In the genomic region with DNA sequence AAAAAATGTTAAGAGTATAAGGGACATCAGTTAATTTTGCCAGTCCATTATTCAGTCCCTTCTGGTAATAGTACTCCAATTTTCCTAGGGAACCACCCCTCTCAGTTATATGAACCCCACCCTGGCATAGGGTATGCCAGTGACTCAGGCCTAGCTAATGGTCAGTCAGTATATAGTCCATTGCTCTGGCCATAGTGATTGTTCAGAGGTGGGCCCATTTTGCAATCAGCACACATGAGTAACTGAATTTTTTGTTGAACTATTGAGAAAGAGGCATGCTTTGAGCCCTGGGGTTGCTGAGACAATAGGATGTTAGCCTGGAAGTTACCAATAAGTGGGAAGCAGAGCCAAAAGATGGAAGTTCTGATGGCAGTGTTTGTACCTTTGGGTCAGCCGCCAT, we compare ENCODE assay signal across 3 cellular contexts.
TF ChIP-seq lines count a peak whose summit lies in the region.

No MANE protein-coding gene starts in this region.

TF ChIP-seq in IMR-90, 13 proteins besides CTCF, POLR2A, EP300 and RAD21:
- TF ChIP-seq FOS (IDR thresholded peaks at IDR 0.05; ENCODE audit: low read depth, low read length): peak; percentile 25; the same call in 1 of the 2 replicates
- no peak for TF ChIP-seq SMC3 (IDR thresholded peaks at IDR 0.05; ENCODE audit: low read depth, low read length)
- no peak for TF ChIP-seq MXI1 (IDR thresholded peaks at IDR 0.05; ENCODE audit: borderline replicate concordance, low read depth, low read length)
- TF ChIP-seq RCOR1 (IDR thresholded peaks at IDR 0.05; ENCODE audit: insufficient replicate concordance, low read length): no peak
- TF ChIP-seq NFE2L2 (IDR thresholded peaks at IDR 0.05; ENCODE audit: low read depth, low read length): no peak
- no peak for TF ChIP-seq MAZ (IDR thresholded peaks at IDR 0.05; ENCODE audit: borderline replicate concordance, low read depth, low read length)
- TF ChIP-seq, protein P1, sequence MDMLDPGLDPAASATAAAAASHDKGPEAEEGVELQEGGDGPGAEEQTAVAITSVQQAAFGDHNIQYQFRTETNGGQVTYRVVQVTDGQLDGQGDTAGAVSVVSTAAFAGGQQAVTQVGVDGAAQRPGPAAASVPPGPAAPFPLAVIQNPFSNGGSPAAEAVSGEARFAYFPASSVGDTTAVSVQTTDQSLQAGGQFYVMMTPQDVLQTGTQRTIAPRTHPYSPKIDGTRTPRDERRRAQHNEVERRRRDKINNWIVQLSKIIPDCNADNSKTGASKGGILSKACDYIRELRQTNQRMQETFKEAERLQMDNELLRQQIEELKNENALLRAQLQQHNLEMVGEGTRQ (IDR thresholded peaks at IDR 0.05; ENCODE audit: low read depth, low read length): no peak
- peak; percentile 26; the same call in 1 of the 2 replicates for TF ChIP-seq BHLHE40 (IDR thresholded peaks at IDR 0.05; ENCODE audit: low read depth, low read length)
- TF ChIP-seq, protein P2, sequence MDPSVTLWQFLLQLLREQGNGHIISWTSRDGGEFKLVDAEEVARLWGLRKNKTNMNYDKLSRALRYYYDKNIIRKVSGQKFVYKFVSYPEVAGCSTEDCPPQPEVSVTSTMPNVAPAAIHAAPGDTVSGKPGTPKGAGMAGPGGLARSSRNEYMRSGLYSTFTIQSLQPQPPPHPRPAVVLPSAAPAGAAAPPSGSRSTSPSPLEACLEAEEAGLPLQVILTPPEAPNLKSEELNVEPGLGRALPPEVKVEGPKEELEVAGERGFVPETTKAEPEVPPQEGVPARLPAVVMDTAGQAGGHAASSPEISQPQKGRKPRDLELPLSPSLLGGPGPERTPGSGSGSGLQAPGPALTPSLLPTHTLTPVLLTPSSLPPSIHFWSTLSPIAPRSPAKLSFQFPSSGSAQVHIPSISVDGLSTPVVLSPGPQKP (IDR thresholded peaks at IDR 0.05; ENCODE audit: borderline replicate concordance, low read depth, low read length): no peak
- no peak for TF ChIP-seq CHD1 (IDR thresholded peaks at IDR 0.05; ENCODE audit: low read depth, low read length)
- peak; percentile 96 for TF ChIP-seq CEBPB (IDR thresholded peaks at IDR 0.05; ENCODE audit: low read depth, low read length)
- TF ChIP-seq RFX5 (IDR thresholded peaks at IDR 0.05; ENCODE audit: low read depth, low read length): no peak

TF ChIP-seq in GM12878, 131 proteins besides CTCF, POLR2A, EP300 and RAD21:
- TF ChIP-seq, protein P3, sequence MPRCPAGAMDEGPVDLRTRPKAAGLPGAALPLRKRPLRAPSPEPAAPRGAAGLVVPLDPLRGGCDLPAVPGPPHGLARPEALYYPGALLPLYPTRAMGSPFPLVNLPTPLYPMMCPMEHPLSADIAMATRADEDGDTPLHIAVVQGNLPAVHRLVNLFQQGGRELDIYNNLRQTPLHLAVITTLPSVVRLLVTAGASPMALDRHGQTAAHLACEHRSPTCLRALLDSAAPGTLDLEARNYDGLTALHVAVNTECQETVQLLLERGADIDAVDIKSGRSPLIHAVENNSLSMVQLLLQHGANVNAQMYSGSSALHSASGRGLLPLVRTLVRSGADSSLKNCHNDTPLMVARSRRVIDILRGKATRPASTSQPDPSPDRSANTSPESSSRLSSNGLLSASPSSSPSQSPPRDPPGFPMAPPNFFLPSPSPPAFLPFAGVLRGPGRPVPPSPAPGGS (IDR thresholded peaks at IDR 0.05; ENCODE audit: borderline replicate concordance, insufficient read depth, low read depth, low read length, poor library complexity, severe bottlenecking): peak; percentile 44
- no peak for TF ChIP-seq HDAC2 (IDR thresholded peaks at IDR 0.05)

TF ChIP-seq in GM12891, 5 proteins besides CTCF, POLR2A, EP300 and RAD21:
- no peak for TF ChIP-seq SPI1 (IDR thresholded peaks at IDR 0.05; ENCODE audit: low read depth, low read length)
- TF ChIP-seq TAF1 (IDR thresholded peaks at IDR 0.05; ENCODE audit: low read depth, low read length): no peak
- TF ChIP-seq PAX5 (IDR thresholded peaks at IDR 0.05; ENCODE audit: insufficient read depth, low read length, severe bottlenecking): no peak
- TF ChIP-seq POLR2AphosphoS5 (IDR thresholded peaks at IDR 0.05; ENCODE audit: low read depth, low read length): no peak
- TF ChIP-seq POU2F2 (IDR thresholded peaks at IDR 0.05; ENCODE audit: low read depth, low read length): no peak
